ENCODE assay signal across 20 cellular contexts in the genomic region with DNA sequence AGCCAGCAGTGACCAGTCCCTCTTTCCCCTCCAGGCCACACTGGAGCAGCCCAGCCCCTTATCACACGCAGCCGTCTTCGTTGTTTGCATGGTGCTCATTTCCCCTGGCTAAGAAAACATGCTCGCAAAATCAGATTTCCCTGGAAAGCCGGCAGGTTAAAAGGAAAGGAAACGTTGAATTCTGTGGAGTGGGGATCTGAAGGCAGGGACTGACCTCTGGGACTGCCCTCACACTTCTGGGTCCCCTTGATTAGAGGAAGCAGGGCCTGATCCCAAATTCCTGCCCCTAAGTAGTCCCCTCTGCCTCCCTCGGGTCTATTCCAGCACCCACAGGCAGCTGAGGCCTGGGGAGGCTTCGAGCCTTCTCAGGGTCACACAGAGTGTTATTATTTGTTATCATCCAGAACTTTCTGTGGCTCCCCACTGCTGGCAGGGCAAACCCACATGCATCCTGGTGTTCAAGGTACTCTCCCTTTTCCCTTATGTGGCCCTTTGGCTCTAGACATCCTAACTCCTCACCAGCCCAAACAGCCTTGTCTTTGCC.
"Had no signal": no experiment of that assay in that cellular context is flagged by ENCODE, and none has a peak within 500 bp of the region (broad histone marks: within the 10 kb centered on the region; RNA-seq: fewer than 3 reads in every experiment).

No MANE protein-coding gene starts in this region.

- H3K27me3 ChIP-seq: ovary, right lobe of liver, thyroid gland, uterus had no signal

- H3K4me1 ChIP-seq: left ventricle myocardium inferior, right lobe of liver, uterus had no signal

- H3K4me1 Mint-ChIP-seq: activated naive CD8-positive, alpha-beta T cell treated with anti-CD3 and anti-CD28 coated beads for 36 hours; activated T-helper 17 cell treated with anti-CD3 and anti-CD28 coated beads, Interleukin-2, amount 50 U/mL, for 72 hours; stimulated activated memory B cell treated with anti-CD40 and anti-IgM and Interleukin-4, amounts not matched to agents 10 μg/mL and 1 μg/mL and 100 μg/mL, for 72 hours had no signal

- H3K4me3 Mint-ChIP-seq: activated naive CD8-positive, alpha-beta T cell treated with anti-CD3 and anti-CD28 coated beads for 36 hours; activated T-helper 17 cell treated with anti-CD3 and anti-CD28 coated beads, Interleukin-2, amount 50 U/mL, for 72 hours; effector memory CD8-positive, alpha-beta T cell; neural crest cell; stimulated activated memory B cell treated with anti-CD40 and anti-IgM and Interleukin-4, amounts not matched to agents 10 μg/mL and 1 μg/mL and 100 μg/mL, for 72 hours had no signal

- H3K9me3 Mint-ChIP-seq: activated naive CD8-positive, alpha-beta T cell treated with anti-CD3 and anti-CD28 coated beads for 36 hours; activated T-helper 17 cell treated with anti-CD3 and anti-CD28 coated beads, Interleukin-2, amount 50 U/mL, for 72 hours; effector memory CD8-positive, alpha-beta T cell; neural crest cell; stimulated activated memory B cell treated with anti-CD40 and anti-IgM and Interleukin-4, amounts not matched to agents 10 μg/mL and 1 μg/mL and 100 μg/mL, for 72 hours had no signal

- H3K27ac ChIP-seq: left ventricle myocardium inferior, ovary, right lobe of liver, thyroid gland, uterus had no signal

- H3K36me3 ChIP-seq: left ventricle myocardium inferior, ovary, right lobe of liver, thyroid gland, uterus had no signal

- DNase-seq: activated CD4-positive, alpha-beta T cell treated with anti-CD3 and anti-CD28 coated beads, Interleukin-2, amount 50 U/mL, for 4 hours; activated naive CD4-positive, alpha-beta T cell; activated naive CD8-positive, alpha-beta T cell treated with anti-CD3 and anti-CD28 coated beads for 36 hours; activated T-cell treated with anti-CD3 and anti-CD28 coated beads, Interleukin-2, amount 50 U/mL, for 1 hour; amniotic stem cell; dermis blood vessel endothelial cell; effector memory CD8-positive, alpha-beta T cell; glutamatergic neuron; hippocampal formation; left ventricle myocardium inferior; mammary epithelial cell; ovary; stimulated activated CD4-positive, alpha-beta T cell treated with anti-CD3 and anti-CD28 coated beads, Interleukin-4, amount 100 ng/mL, for 4 hours; T1000; thyroid gland had no signal

- ATAC-seq: activated T-helper 17 cell treated with anti-CD3 and anti-CD28 coated beads, Interleukin-2, amount 50 U/mL, for 72 hours; effector memory CD8-positive, alpha-beta T cell; stimulated activated memory B cell treated with anti-CD40 and anti-IgM and Interleukin-4, amounts not matched to agents 10 μg/mL and 1 μg/mL and 100 μg/mL, for 72 hours had no signal

- H3K36me3 Mint-ChIP-seq: activated naive CD8-positive, alpha-beta T cell treated with anti-CD3 and anti-CD28 coated beads for 36 hours; stimulated activated memory B cell treated with anti-CD40 and anti-IgM and Interleukin-4, amounts not matched to agents 10 μg/mL and 1 μg/mL and 100 μg/mL, for 72 hours had no signal

- H3K4me3 ChIP-seq: left ventricle myocardium inferior, ovary, right lobe of liver, thyroid gland, uterus had no signal

- H3K27me3 Mint-ChIP-seq: activated T-helper 17 cell treated with anti-CD3 and anti-CD28 coated beads, Interleukin-2, amount 50 U/mL, for 72 hours had no signal

- H3K27ac Mint-ChIP-seq: activated naive CD8-positive, alpha-beta T cell treated with anti-CD3 and anti-CD28 coated beads for 36 hours; activated T-helper 17 cell treated with anti-CD3 and anti-CD28 coated beads, Interleukin-2, amount 50 U/mL, for 72 hours; stimulated activated memory B cell treated with anti-CD40 and anti-IgM and Interleukin-4, amounts not matched to agents 10 μg/mL and 1 μg/mL and 100 μg/mL, for 72 hours had no signal

- H3K9me3 ChIP-seq: ovary, right lobe of liver, thyroid gland, uterus had no signal
